23 cellular contexts compared by ENCODE assay signal in genomic region chr10:70510904-70511303, GRCh38. TPM values are rescaled to one million over a fixed set of nuclear protein-coding genes. Genes with fewer than 3 reads are reported as not detected.
A peak's percentile ranks its signal among the peaks of the same experiment; 100 is the strongest.
DNase-seq lines count a peak whose midpoint lies in the region; ATAC-seq, FAIRE-seq and TF ChIP-seq lines count a peak whose summit lies in the region.
"Had no signal": no experiment of that assay in that cellular context is flagged by ENCODE, and none has a peak within 500 bp of the region (broad histone marks: within the 10 kb centered on the region; RNA-seq: fewer than 3 reads in every experiment).

No MANE protein-coding gene starts in this region.

- H4K20me1 ChIP-seq in GM23338 (replicated peaks; ENCODE audit: insufficient read depth), result no peaks in the 10 kb centered on the region; the same call in 1 of the 2 replicates
- H4K20me1 ChIP-seq in K562 (replicated peaks; ENCODE audit: control insufficient read depth, insufficient read depth, low read length), result no peaks in the 10 kb centered on the region; the same call in 1 of the 2 replicates

- H3K36me3 Mint-ChIP-seq in GM23338 (ENCODE audit: low read depth), result no peaks in the 10 kb centered on the region
- H3K36me3 Mint-ChIP-seq in activated CD8-positive, alpha-beta T cell treated with anti-CD3 and anti-CD28 coated beads, Interleukin-2, amount 10 ng/mL, durations not matched to agents 7 days and 5 days (ENCODE audit: low read depth), result no peaks in the 10 kb centered on the region
- H3K36me3 Mint-ChIP-seq: activated naive CD8-positive, alpha-beta T cell treated with anti-CD3 and anti-CD28 coated beads for 36 hours had no signal

- CTCF ChIA-PET in K562 (lab: Yijun Ruan, JAX; ENCODE audit: low intra/inter-chr PET ratio), result no interaction called here
- CTCF ChIA-PET in activated CD8-positive, alpha-beta T cell treated with anti-CD3 and anti-CD28 coated beads, Interleukin-2, amount 10 ng/mL, durations not matched to agents 7 days and 5 days (lab: Charles Lee), result no interaction called here

- no peak overlapping the region for H2AFZ ChIP-seq in GM23338
- no peak overlapping the region for H2AFZ ChIP-seq in K562 (ENCODE audit: low read depth, low read length)

- H3K27me3 ChIP-seq in GM23338 (ENCODE audit: insufficient read depth) (no peaks in the 10 kb centered on the region), K562 (ENCODE audit: control insufficient read depth in 2 of 2, insufficient read depth in 2 of 2, low read length in 2 of 2) (peaks cover 54 to 89% of the 10 kb centered on the region in 2 experiments), left ventricle myocardium inferior (ENCODE audit: low read depth) (no peaks in the 10 kb centered on the region), skeletal muscle tissue (ENCODE audit: control insufficient read depth in 3 of 3, insufficient read depth in 3 of 3, low read length in 3 of 3) (no peaks in the 10 kb centered on the region)
- H3K27me3 ChIP-seq: tibial nerve had no signal

- TF ChIP-seq CTCF in GM23338 (conservative IDR thresholded peaks at IDR 0.05; ENCODE audit: low read depth in 2 of 2) (no peak), K562 (IDR thresholded peaks at IDR 0.05 in 2 of 3, conservative IDR thresholded peaks at IDR 0.05 in 1 of 3; ENCODE audit: insufficient read depth in 2 of 3, low read depth in 1 of 3, low read length in 3 of 3) (no peak), left ventricle myocardium inferior (IDR thresholded peaks at IDR 0.05; ENCODE audit: borderline replicate concordance) (peak; percentile 17)

- FAIRE-seq in K562 (lab: Jason Lieb, UNC), result peak; percentile 15
- FAIRE-seq: endothelial cell of umbilical vein had no signal

- ATAC-seq in GM23338, result no peak
- ATAC-seq in K562, result no peak
- no peak for ATAC-seq in activated CD8-positive, alpha-beta T cell treated with anti-CD3 and anti-CD28 coated beads, Interleukin-2, amount 10 ng/mL, durations not matched to agents 7 days and 5 days
- ATAC-seq: activated CD4-positive, alpha-beta T cell treated with anti-CD3 and anti-CD28 coated beads for 36 hours; SK-N-SH treated with all-trans-retinoic acid at 6 μM for 48 hours had no signal

- H3K27ac ChIP-seq in GM23338 (ENCODE audit: low read depth) (0 out of 2 replicates have a peak overlapping the region, but pooled peaks have one; percentile 50), K562 (ENCODE audit: extremely low read depth, low read depth, low read length) (no peak overlapping the region), left ventricle myocardium inferior (replicated peaks) (peak overlapping the region; percentile 81), skeletal muscle tissue (ENCODE audit: low read depth, low read length) (peak overlapping the region; percentile 62)
- H3K27ac ChIP-seq: C4-2B, KMS-11 had no signal

- BruUV-seq in K562 (replicated peaks; lab: Mats Ljungman, UMichigan), result no TSS peak

- no peak overlapping the region for H3K4me3 Mint-ChIP-seq in GM23338
- H3K4me3 Mint-ChIP-seq in activated CD8-positive, alpha-beta T cell treated with anti-CD3 and anti-CD28 coated beads, Interleukin-2, amount 10 ng/mL, durations not matched to agents 7 days and 5 days, result no peak overlapping the region
- H3K4me3 Mint-ChIP-seq: activated CD4-positive, alpha-beta T cell treated with anti-CD3 and anti-CD28 coated beads for 36 hours; activated naive CD8-positive, alpha-beta T cell treated with anti-CD3 and anti-CD28 coated beads for 36 hours; stimulated activated naive CD8-positive, alpha-beta T cell treated with anti-CD3 and anti-CD28 coated beads, Interleukin-15, Interleukin-2, amounts not matched to agents 100 ng/mL and 50 ng/mL, for 24 hours had no signal

- peaks cover 6% of the 10 kb centered on the region for H3K79me2 ChIP-seq in GM23338 (replicated peaks; ENCODE audit: insufficient read depth)
- no peaks in the 10 kb centered on the region for H3K79me2 ChIP-seq in K562 (ENCODE audit: control insufficient read depth, insufficient read depth, low read length)

- no peaks in the 10 kb centered on the region for H3K9me2 ChIP-seq in GM23338 (ENCODE audit: insufficient read depth)

- peaks cover 52% of the 10 kb centered on the region for H3K4me1 Mint-ChIP-seq in GM23338
- peaks cover 3% of the 10 kb centered on the region for H3K4me1 Mint-ChIP-seq in activated CD8-positive, alpha-beta T cell treated with anti-CD3 and anti-CD28 coated beads, Interleukin-2, amount 10 ng/mL, durations not matched to agents 7 days and 5 days (ENCODE audit: low read depth)

- under 1% methylated on average over 6 of the region's 6 CpGs for WGBS in K562 (ENCODE audit: insufficient coverage, low coverage, missing lambda C conversion rate)

- DNase-seq in GM23338 (ENCODE audit: low spot score) (no peak), K562 (ENCODE audit: extremely low read depth in 1 of 4, low spot score in 3 of 4) (no peak), left ventricle myocardium inferior (no peak), NCI-H526 (lab: John Stamatoyannopoulos, UW) (no peak), H4 (ENCODE audit: low spot score) (no peak)
- no peak for DNase-seq in activated CD8-positive, alpha-beta T cell treated with anti-CD3 and anti-CD28 coated beads, Interleukin-2, amount 10 ng/mL, durations not matched to agents 7 days and 5 days
- no peak for DNase-seq in stimulated activated CD4-positive, alpha-beta T cell treated with anti-CD3 and anti-CD28 coated beads, Interleukin-4, amount 100 ng/mL, for 1 hour
- DNase-seq: ACHN; activated CD4-positive, alpha-beta T cell treated with anti-CD3 and anti-CD28 coated beads for 36 hours; activated naive CD8-positive, alpha-beta T cell treated with anti-CD3 and anti-CD28 coated beads for 36 hours; activated T-cell treated with anti-CD3 and anti-CD28 coated beads for 4 hours; Calu3; DND-41; NCI-H1436 treated with DMSO at 0.1 percent for 48 hours; NCI-H446; T-helper 2 cell had no signal

- peaks cover 17% of the 10 kb centered on the region for H3K4me1 ChIP-seq in GM23338 (ENCODE audit: insufficient read depth)
- H3K4me1 ChIP-seq in K562 (replicated peaks in 1 of 2; ENCODE audit: control insufficient read depth in 2 of 2, insufficient read depth in 2 of 2, low read length in 2 of 2), result peaks cover 0 to 3% of the 10 kb centered on the region in 2 experiments; a peak in 1 of 5 replicates
- peaks cover 81% of the 10 kb centered on the region for H3K4me1 ChIP-seq in left ventricle myocardium inferior
- H3K4me1 ChIP-seq in skeletal muscle tissue (ENCODE audit: control insufficient read depth in 3 of 3, insufficient read depth in 3 of 3, low read length in 3 of 3), result peaks cover 57 to 67% (median 64%) of the 10 kb centered on the region in 3 donors

- peaks cover 20% of the 10 kb centered on the region for H3K27me3 Mint-ChIP-seq in GM23338 (ENCODE audit: insufficient read depth, low read depth, poor library complexity)
- peaks cover 5% of the 10 kb centered on the region for H3K27me3 Mint-ChIP-seq in activated CD8-positive, alpha-beta T cell treated with anti-CD3 and anti-CD28 coated beads, Interleukin-2, amount 10 ng/mL, durations not matched to agents 7 days and 5 days (ENCODE audit: low read depth)
- H3K27me3 Mint-ChIP-seq: activated naive CD8-positive, alpha-beta T cell treated with anti-CD3 and anti-CD28 coated beads for 36 hours; stimulated activated naive CD8-positive, alpha-beta T cell treated with anti-CD3 and anti-CD28 coated beads, Interleukin-15, Interleukin-2, amounts not matched to agents 100 ng/mL and 50 ng/mL, for 24 hours had no signal

- no peak for TF ChIP-seq POLR2A in K562 (conservative IDR thresholded peaks at IDR 0.05)

- H3F3A ChIP-seq in GM23338 (replicated peaks; ENCODE audit: low read depth), result 0 out of 2 replicates have a peak, but pooled peaks cover 9% of the 10 kb centered on the region

- H3K9ac ChIP-seq in K562 (ENCODE audit: insufficient read depth in 1 of 2, low read depth in 2 of 2, low read length in 2 of 2) (no peak overlapping the region), skeletal muscle tissue (ENCODE audit: low read depth in 1 of 3, low read length in 3 of 3) (peak overlapping the region in 1 of 3 donors; percentile 47)
- H3K9ac ChIP-seq: KMS-11 had no signal

- no peaks in the 10 kb centered on the region for H3K9me3 ChIP-seq in K562 (replicated peaks; ENCODE audit: control insufficient read depth, insufficient read depth, low read depth, low read length)
- H3K9me3 ChIP-seq in left ventricle myocardium inferior (replicated peaks), result no peaks in the 10 kb centered on the region
- H3K9me3 ChIP-seq in skeletal muscle tissue (ENCODE audit: control insufficient read depth in 3 of 3, low read length in 3 of 3), result no peaks in the 10 kb centered on the region
- H3K9me3 ChIP-seq: tibial nerve had no signal

- TF ChIP-seq EP300 in K562 (IDR thresholded peaks at IDR 0.05; ENCODE audit: low read length), result no peak

- intact Hi-C loops in K562 (cut with micrococcal nuclease) (no loop called here), left ventricle myocardium inferior (cut with micrococcal nuclease) (no loop called here)

- H3K9me1 ChIP-seq in K562 (ENCODE audit: control insufficient read depth, insufficient read depth, low read length), result no peaks in the 10 kb centered on the region

- H3K4me2 ChIP-seq in GM23338 (no peak overlapping the region), K562 (ENCODE audit: insufficient read depth, low read length) (no peak overlapping the region)
- H3K4me2 ChIP-seq: KMS-11 had no signal

- POLR2A ChIA-PET in K562 (lab: Yijun Ruan, JAX), result interaction anchor here (0.6 kb wide), 1 partner anchor 764 kb away, joined by 4 read pairs; no protein-coding TSS in a partner anchor
- POLR2A ChIA-PET in activated CD8-positive, alpha-beta T cell treated with anti-CD3 and anti-CD28 coated beads, Interleukin-2, amount 10 ng/mL, durations not matched to agents 7 days and 5 days (lab: Charles Lee), result no interaction called here

- no peaks in the 10 kb centered on the region for H3K9me3 Mint-ChIP-seq in GM23338
- no peaks in the 10 kb centered on the region for H3K9me3 Mint-ChIP-seq in activated CD8-positive, alpha-beta T cell treated with anti-CD3 and anti-CD28 coated beads, Interleukin-2, amount 10 ng/mL, durations not matched to agents 7 days and 5 days (ENCODE audit: insufficient read depth)
- H3K9me3 Mint-ChIP-seq: activated naive CD8-positive, alpha-beta T cell treated with anti-CD3 and anti-CD28 coated beads for 36 hours; stimulated activated naive CD8-positive, alpha-beta T cell treated with anti-CD3 and anti-CD28 coated beads, Interleukin-15, Interleukin-2, amounts not matched to agents 100 ng/mL and 50 ng/mL, for 24 hours had no signal

- H3K4me3 ChIP-seq in GM23338 (no peak overlapping the region), K562 (no peak overlapping the region), left ventricle myocardium inferior (no peak overlapping the region), skeletal muscle tissue (ENCODE audit: low read length in 3 of 3) (peak overlapping the region in 1 of 3 donors; percentile 17)
- H3K4me3 ChIP-seq: tibial nerve had no signal

- H3K27ac Mint-ChIP-seq in GM23338, result no peak overlapping the region
- H3K27ac Mint-ChIP-seq in activated CD8-positive, alpha-beta T cell treated with anti-CD3 and anti-CD28 coated beads, Interleukin-2, amount 10 ng/mL, durations not matched to agents 7 days and 5 days, result no peak overlapping the region
- H3K27ac Mint-ChIP-seq: activated CD4-positive, alpha-beta T cell treated with anti-CD3 and anti-CD28 coated beads for 36 hours; activated naive CD8-positive, alpha-beta T cell treated with anti-CD3 and anti-CD28 coated beads for 36 hours; stimulated activated naive CD8-positive, alpha-beta T cell treated with anti-CD3 and anti-CD28 coated beads, Interleukin-15, Interleukin-2, amounts not matched to agents 100 ng/mL and 50 ng/mL, for 24 hours had no signal

- H3K36me3 ChIP-seq in GM23338 (ENCODE audit: insufficient read depth) (no peaks in the 10 kb centered on the region), K562 (ENCODE audit: control insufficient read depth, insufficient read depth, low read length) (no peaks in the 10 kb centered on the region), left ventricle myocardium inferior (no peaks in the 10 kb centered on the region), skeletal muscle tissue (ENCODE audit: control insufficient read depth in 3 of 3, insufficient read depth in 3 of 3, low read length in 3 of 3) (no peaks in the 10 kb centered on the region)
- H3K36me3 ChIP-seq: tibial nerve had no signal

- in situ Hi-C loops in K562 (cut with MboI), result no loop called here

- no peak for TF ChIP-seq RAD21 in K562 (CRISPR knock-in tag; conservative IDR thresholded peaks at IDR 0.05 in 1 of 2, IDR thresholded peaks at IDR 0.05 in 1 of 2)

RNA-seq across cellular contexts. Expression of gene PALD1, which starts 32.3 kb away (rescaled TPM):
- 48.7 and 58.2 TPM in 2 replicates for total RNA-seq in GM23338 (2014; rRNA removed; shearing (Covaris generic))
- polyA plus RNA-seq in GM23338 (2016; fragmentation: Nextera tagmentation; extraction: Ambion mirVana), result 11.1 and 11.9 TPM in 2 replicates
- 0.14 and 0.72 TPM in 2 replicates for total RNA-seq in K562 (2011; cell fraction: chromatin; rRNA removed; ENCODE audit: low replicate concordance)
- total RNA-seq in K562 (2011; cell fraction: nucleolus; rRNA removed), result 0.26 and 0.67 TPM in 2 replicates
- total RNA-seq in K562 (2011; cell fraction: nucleoplasm; rRNA removed), result 0.15 and 0.29 TPM in 2 replicates
- total RNA-seq in K562 (2014; rRNA removed), result 0.09 and 0.16 TPM in 2 replicates
- total RNA-seq in K562 (2014; rRNA removed; fragmentation: Illumina TruSeq; extraction: Trizol), result 0.03 and 0.07 TPM in 2 replicates
- 0.04 and 0.07 TPM in 2 replicates for total RNA-seq in K562 (2015; rRNA removed; fragmentation: Illumina TruSeq; extraction: Trizol)
- 0.27 and 0.29 TPM in 2 replicates for total RNA-seq in K562 (2021)
- polyA plus RNA-seq in K562 (2011; rRNA removed), result 0.13 and 0.26 TPM in 2 replicates
- 0.18 and 0.25 TPM in 2 replicates for polyA plus RNA-seq in K562 (2011; cell fraction: cytosol; rRNA removed)
- polyA plus RNA-seq in K562 (2011; cell fraction: nucleus; rRNA removed), result 0.53 and 0.81 TPM in 2 replicates
- 0.08 and 0.11 TPM in 2 replicates for polyA plus RNA-seq in K562 (2012)
- polyA plus RNA-seq in K562 (2014; fragmentation: Illumina TruSeq; extraction: Trizol), result 0.03 and 0.15 TPM in 2 replicates
- polyA plus RNA-seq in K562 (2014; fragmentation: Nextera tagmentation; extraction: Ambion mirVana), result not detected
- polyA plus RNA-seq in K562 (2014; rRNA removed), result 0.13 and 0.15 TPM in 2 replicates
- 0.15 and 0.25 TPM in 2 replicates for polyA minus RNA-seq in K562 (2011; rRNA and poly(A)+ RNA removed)
- 0.19 TPM in 1 of 2 replicates, not detected in the other for polyA minus RNA-seq in K562 (2011; cell fraction: cytosol; rRNA and poly(A)+ RNA removed)
- polyA minus RNA-seq in K562 (2011; cell fraction: nucleus; rRNA and poly(A)+ RNA removed), result under 0.01 and 0.44 TPM in 2 replicates
- total RNA-seq in left ventricle myocardium inferior, result 5.1 TPM
- total RNA-seq in skeletal muscle tissue, result 15.7 TPM
- 1 to 10 TPM; 6.2 to 6.5 TPM for total RNA-seq in activated CD8-positive, alpha-beta T cell treated with anti-CD3 and anti-CD28 coated beads, Interleukin-2, amount 10 ng/mL, durations not matched to agents 7 days and 5 days
- 1.3 and 3.0 TPM in 2 replicates for total RNA-seq in H4 (2014; rRNA removed; shearing (Covaris generic))
